Comparison of ENCODE assay signal across 23 cellular contexts in the genomic region with DNA sequence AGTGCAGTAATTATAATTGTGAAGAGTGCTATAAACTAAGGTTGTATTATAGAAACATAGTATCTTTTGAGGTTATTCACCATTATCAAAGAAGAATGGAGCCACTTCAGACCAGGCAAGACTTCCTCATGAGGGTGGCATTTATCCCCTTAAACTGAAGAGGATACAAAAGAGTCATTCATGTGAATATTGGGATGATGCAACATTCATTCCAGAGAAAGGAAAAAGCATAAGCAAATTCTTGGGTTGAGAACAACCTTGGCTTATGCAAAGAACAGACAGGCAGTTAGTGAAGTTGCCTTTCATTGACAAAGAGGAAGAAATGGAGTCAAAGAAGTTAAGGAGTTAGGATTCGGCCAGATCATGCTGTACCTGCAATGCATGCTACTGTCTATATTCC.
"Had no signal": no experiment of that assay in that cellular context is flagged by ENCODE, and none has a peak within 500 bp of the region (broad histone marks: within the 10 kb centered on the region; RNA-seq: fewer than 3 reads in every experiment).

No MANE protein-coding gene starts in this region.

- H3K4me3 ChIP-seq: heart right ventricle, left lung, lower lobe of right lung, neural progenitor cell, psoas muscle, right atrium auricular region, spleen, suprapubic skin, tibial artery, upper lobe of right lung had no signal

- DNase-seq: activated CD4-positive, alpha-beta T cell treated with anti-CD3 and anti-CD28 coated beads for 4 hours; activated CD4-positive, alpha-beta T cell treated with anti-CD3 and anti-CD28 coated beads, Interleukin-2, amount 50 U/mL, for 4 hours; activated naive CD4-positive, alpha-beta T cell; activated T-cell treated with anti-CD3 and anti-CD28 coated beads for 4 hours; activated T-cell treated with anti-CD3 and anti-CD28 coated beads, Interleukin-2, amount 50 U/mL, for 72 hours; anterior cingulate cortex; effector memory CD8-positive, alpha-beta T cell; foreskin fibroblast; heart right ventricle; kidney glomerular epithelial cell; left lung; lower lobe of right lung; mesendoderm; natural killer cell; occipital lobe; psoas muscle; spleen; stimulated activated naive CD4-positive, alpha-beta T cell; tibial artery; upper lobe of right lung had no signal
